ENCODE assay signal across 16 cellular contexts in the genomic region with DNA sequence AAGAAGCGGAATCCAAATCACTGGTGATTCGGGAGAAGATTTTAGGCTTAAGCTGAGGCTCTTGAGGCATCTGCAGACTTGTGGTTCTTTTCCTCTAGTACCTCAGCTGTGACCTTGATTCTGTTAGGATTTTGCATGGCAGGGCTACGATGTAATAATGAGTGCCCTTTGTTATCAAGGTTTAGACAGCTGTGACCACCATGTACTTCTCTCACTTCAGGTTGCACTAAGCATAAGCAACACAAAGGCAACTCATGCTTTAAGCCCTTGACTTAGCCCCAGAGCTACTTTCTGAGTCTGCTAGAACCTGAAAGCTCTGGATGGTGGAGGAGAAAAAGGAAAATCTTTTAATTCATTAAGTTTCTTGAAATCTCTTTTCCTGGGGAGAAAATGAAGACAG.
"Had no signal": no experiment of that assay in that cellular context is flagged by ENCODE, and none has a peak within 500 bp of the region (broad histone marks: within the 10 kb centered on the region; RNA-seq: fewer than 3 reads in every experiment).

No MANE protein-coding gene starts in this region.

- H3K36me3 ChIP-seq: pancreas had no signal

- H3K4me3 Mint-ChIP-seq: endodermal cell, natural killer cell, neural crest cell, type B pancreatic cell had no signal

- H3K27ac ChIP-seq: hepatocyte, pancreas had no signal

- H3K4me2 ChIP-seq: hepatocyte had no signal

- DNase-seq: dermis blood vessel endothelial cell; endodermal cell; foreskin melanocyte; head of caudate nucleus; mammary epithelial cell; natural killer cell; nucleus accumbens; pancreas; right cardiac atrium; small intestine; stimulated activated CD4-positive, alpha-beta T cell treated with anti-CD3 and anti-CD28 coated beads, Interleukin-12 subunit alpha, Interleukin-12 subunit beta, amount 100 ng/mL, for 4 hours; stimulated activated naive CD4-positive, alpha-beta T cell treated with Interleukin-2 at 50 U/mL for 16 hours had no signal

- H3K4me1 Mint-ChIP-seq: endodermal cell, natural killer cell, neural crest cell had no signal

- H3K27ac Mint-ChIP-seq: endodermal cell, natural killer cell, progenitor cell of endocrine pancreas, type B pancreatic cell had no signal

- H3K4me3 ChIP-seq: hepatocyte, pancreas had no signal

- H3K79me2 ChIP-seq: hepatocyte had no signal

- H3K36me3 Mint-ChIP-seq: natural killer cell, type B pancreatic cell had no signal

- H2AFZ ChIP-seq: hepatocyte had no signal

- H3K27me3 ChIP-seq: hepatocyte, pancreas had no signal

- H3K27me3 Mint-ChIP-seq: progenitor cell of endocrine pancreas, type B pancreatic cell had no signal

- H3K9me3 ChIP-seq: pancreas had no signal

- H3K4me1 ChIP-seq: pancreas had no signal

- H3K9me3 Mint-ChIP-seq: endodermal cell, type B pancreatic cell had no signal
